ENCODE assay signal across 8 cellular contexts in the genomic region with DNA sequence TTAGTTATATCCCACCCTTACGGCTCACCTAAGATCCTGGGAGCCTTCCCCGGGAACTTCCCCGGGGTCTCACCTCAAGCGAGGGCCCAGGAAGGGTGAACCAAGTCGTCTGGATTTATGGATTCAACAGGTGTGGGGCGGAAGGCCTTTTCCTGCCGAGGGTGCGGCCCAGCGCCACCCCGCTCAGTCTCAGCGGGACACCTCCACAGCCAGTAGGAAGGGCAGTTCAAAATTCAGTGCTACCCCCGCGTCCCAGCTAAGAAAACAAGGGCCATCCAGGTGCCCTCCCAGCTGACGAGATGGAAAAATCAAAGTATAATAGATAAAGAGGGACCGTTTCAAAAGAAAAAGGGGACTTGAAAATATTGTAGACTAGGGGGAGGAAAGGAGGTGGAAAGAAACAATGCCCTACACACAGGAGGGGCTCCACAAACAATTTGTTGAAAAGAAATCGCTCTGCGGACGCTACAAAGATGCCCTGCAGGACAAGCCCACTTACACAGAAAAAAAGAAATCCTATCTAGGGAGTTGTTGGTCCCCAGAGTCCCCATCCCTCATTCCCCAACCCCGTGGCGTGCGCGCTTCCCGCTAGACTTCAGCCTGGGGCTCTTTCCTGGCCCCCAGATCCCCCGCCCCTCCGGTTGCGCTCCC. TPM values are rescaled to one million over a fixed set of nuclear protein-coding genes. Genes with fewer than 3 reads are reported as not detected.
DNase-seq lines count a peak whose midpoint lies in the region; FAIRE-seq and TF ChIP-seq lines count a peak whose summit lies in the region.

No MANE protein-coding gene starts in this region.

- no peaks in the 10 kb centered on the region for H3K36me3 ChIP-seq in kidney (ENCODE audit: control insufficient read depth in 1 of 2, insufficient read depth in 2 of 2, low read length in 2 of 2)
- no peaks in the 10 kb centered on the region for H3K36me3 ChIP-seq in stomach

- H3K27ac Mint-ChIP-seq in activated naive CD4-positive, alpha-beta T cell treated with anti-CD3 and anti-CD28 coated beads, Interleukin-2, amount 50 U/mL, for 24 hours = peak overlapping the region; percentile 89

- peak overlapping the region; percentile 64 to 81 for H3K27ac ChIP-seq in kidney (ENCODE audit: low read depth in 2 of 2, low read length in 2 of 2)
- peak overlapping the region; percentile 79 to 94 (median 90) for H3K27ac ChIP-seq in stomach

- peaks cover 0 to 11% (median 3%) of the 10 kb centered on the region in 3 donors for H3K27me3 ChIP-seq in stomach

- H3K4me3 Mint-ChIP-seq in activated naive CD4-positive, alpha-beta T cell treated with anti-CD3 and anti-CD28 coated beads, Interleukin-2, amount 50 U/mL, for 24 hours = peak overlapping the region; percentile 95

- intact Hi-C loops in kidney (cut with DNase I) = no loop called here
- intact Hi-C loops in stomach (cut with DNase I; ENCODE audit: low total_unique reads) = no loop called here
- intact Hi-C loops in posterior vena cava (cut with DNase I) = no loop called here

- H3K9ac ChIP-seq in kidney (ENCODE audit: low read length in 2 of 2) = peak overlapping the region; percentile 19 to 86

- DNase-seq in activated CD4-positive, alpha-beta T cell treated with anti-CD3 and anti-CD28 coated beads for 48 hours = peak; percentile 31
- DNase-seq in activated CD4-positive, alpha-beta T cell treated with anti-CD3 and anti-CD28 coated beads, Interleukin-2, amount 50 U/mL, for 4 hours = no peak
- no peak for DNase-seq in kidney
- no peak for DNase-seq in stomach
- no peak for DNase-seq in HPDE6-E6E7 (ENCODE audit: extremely low spot score)
- DNase-seq in NCI-H1694 (lab: John Stamatoyannopoulos, UW) = no peak
- no peak for DNase-seq in posterior vena cava (ENCODE audit: low spot score)

- H3K4me1 ChIP-seq in kidney (ENCODE audit: control insufficient read depth in 1 of 2, insufficient read depth in 1 of 2, low read depth in 1 of 2, low read length in 2 of 2) = peaks cover 6 to 17% of the 10 kb centered on the region in 2 donors
- peaks cover 35 to 85% (median 65%) of the 10 kb centered on the region in 4 donors for H3K4me1 ChIP-seq in stomach

- no peak for TF ChIP-seq POLR2A in stomach (IDR thresholded peaks at IDR 0.05)

- FAIRE-seq in kidney (lab: Jason Lieb, UNC) = no peak

- no peak for TF ChIP-seq EP300 in stomach (IDR thresholded peaks at IDR 0.05)

- H3K4me1 Mint-ChIP-seq in activated naive CD4-positive, alpha-beta T cell treated with anti-CD3 and anti-CD28 coated beads, Interleukin-2, amount 50 U/mL, for 24 hours = peaks cover 59% of the 10 kb centered on the region

- H3K9me3 Mint-ChIP-seq in activated naive CD4-positive, alpha-beta T cell treated with anti-CD3 and anti-CD28 coated beads, Interleukin-2, amount 50 U/mL, for 24 hours = no peaks in the 10 kb centered on the region

- H3K9me3 ChIP-seq in kidney (ENCODE audit: control insufficient read depth in 1 of 2, low read length in 2 of 2) (no peaks in the 10 kb centered on the region), stomach (no peaks in the 10 kb centered on the region)

- no peaks in the 10 kb centered on the region for H3K27me3 Mint-ChIP-seq in activated naive CD4-positive, alpha-beta T cell treated with anti-CD3 and anti-CD28 coated beads, Interleukin-2, amount 50 U/mL, for 24 hours

- H3K36me3 Mint-ChIP-seq in activated naive CD4-positive, alpha-beta T cell treated with anti-CD3 and anti-CD28 coated beads, Interleukin-2, amount 50 U/mL, for 24 hours = peaks cover 4% of the 10 kb centered on the region

- 20 to 35% (median 27%) methylated on average over 20 to 26 of the region's 26 CpGs for WGBS in stomach, 5 donors

- peak overlapping the region; percentile 56 to 79 for H3K4me3 ChIP-seq in kidney (ENCODE audit: low read length in 2 of 2)
- peak overlapping the region; percentile 84 to 86 (median 86) for H3K4me3 ChIP-seq in stomach

- TF ChIP-seq CTCF in kidney (IDR thresholded peaks at IDR 0.05; ENCODE audit: borderline replicate concordance, extremely low read depth, insufficient read depth) (no peak), stomach (IDR thresholded peaks at IDR 0.05) (no peak)

RNA-seq across cellular contexts. Expression of gene SLC2A1, which starts 1.3 kb away (rescaled TPM):
- total RNA-seq in kidney (55.9 TPM), stomach (10 to 100 TPM in 3 of 5 donors, 1 to 10 TPM in 2; 1.2 to 32.5 (median 28.1) TPM), posterior vena cava (10 to 100 TPM; 13.0 to 17.7 TPM)
- polyA plus RNA-seq in kidney (ENCODE audit: insufficient read depth, low read depth, low replicate concordance) (28.6 TPM), stomach (10 to 100 TPM in 1 of 3 donors, 1 to 10 TPM in 2; 4.3 to 39.8 (median 8.4) TPM)
